30 cellular contexts compared by ENCODE assay signal in genomic region chrX:153854702-153855101, GRCh38. TPM values are rescaled to one million over a fixed set of nuclear protein-coding genes. Genes with fewer than 3 reads are reported as not detected.
DNase-seq lines count a peak whose midpoint lies in the region; ATAC-seq, FAIRE-seq and TF ChIP-seq lines count a peak whose summit lies in the region.
"Had no signal": no experiment of that assay in that cellular context is flagged by ENCODE, and none has a peak within 500 bp of the region (broad histone marks: within the 10 kb centered on the region; RNA-seq: fewer than 3 reads in every experiment).

No MANE protein-coding gene starts in this region.

- ATAC-seq in HepG2 = 0 out of 3 replicates have a peak, but pooled peaks have one; percentile 35
- ATAC-seq in right lobe of liver = no peak
- ATAC-seq in HG03095 (IDR thresholded peaks at IDR 0.05; ENCODE audit: unreplicated experiment) = no peak

- H4K5ac ChIP-seq in H1 (ENCODE audit: insufficient read length, low read depth, low read length) = no peak overlapping the region

- no peak overlapping the region for H3K23ac ChIP-seq in H1 (ENCODE audit: insufficient read length)

- H3K4me2 ChIP-seq in HepG2 (ENCODE audit: low read depth, low read length) (no peak overlapping the region), H1 (ENCODE audit: insufficient read depth in 1 of 2, low read depth in 2 of 2, low read length in 2 of 2) (peak overlapping the region in 1 of 2 experiments; percentile 21; a peak in 1 of 4 replicates), osteoblast (ENCODE audit: insufficient read depth, low read length) (no peak overlapping the region)
- H3K4me2 ChIP-seq: BLaER1 had no signal

- H3K4ac ChIP-seq in H1 (replicated peaks; ENCODE audit: insufficient read length, low read depth, low read length) = no peak overlapping the region

- no peak overlapping the region for H2AFZ ChIP-seq in HepG2 (ENCODE audit: low read length)
- H2AFZ ChIP-seq in H1 (ENCODE audit: low read length) = no peak overlapping the region
- no peak overlapping the region for H2AFZ ChIP-seq in osteoblast (ENCODE audit: low read length)

- TF ChIP-seq CTCF in HepG2 (CRISPR knock-in tag; IDR thresholded peaks at IDR 0.05) (peak; percentile 22; the same call in 1 of the 2 replicates), right lobe of liver (IDR thresholded peaks at IDR 0.05) (no peak), H1 (IDR thresholded peaks at IDR 0.05; ENCODE audit: control extremely low read depth in 1 of 3, insufficient read depth in 1 of 3, low read depth in 1 of 3, low read length in 3 of 3) (peak in 2 of 3 experiments; percentile 33 to 41; a peak in 3 of 4 replicates), osteoblast (IDR thresholded peaks at IDR 0.05; ENCODE audit: extremely low read depth, low read depth, low read length) (no peak), thyroid gland (IDR thresholded peaks at IDR 0.05) (no peak)

- H3K79me2 ChIP-seq in HepG2 (ENCODE audit: insufficient read depth, low read length) = no peaks in the 10 kb centered on the region
- no peaks in the 10 kb centered on the region for H3K79me2 ChIP-seq in H1 (ENCODE audit: control insufficient read depth in 1 of 2, insufficient read depth in 2 of 2, low read length in 2 of 2)
- H3K79me2 ChIP-seq in osteoblast (ENCODE audit: insufficient read depth, low read length) = no peaks in the 10 kb centered on the region

- no peaks in the 10 kb centered on the region for H3K4me1 ChIP-seq in HepG2 (ENCODE audit: insufficient read depth, low read length)
- H3K4me1 ChIP-seq in right lobe of liver = no peaks in the 10 kb centered on the region
- H3K4me1 ChIP-seq in H1 (replicated peaks in 1 of 4; ENCODE audit: control insufficient read depth in 3 of 4, insufficient read depth in 4 of 4, low read length in 3 of 4) = no peaks in the 10 kb centered on the region
- H3K4me1 ChIP-seq in osteoblast (ENCODE audit: insufficient read depth, low read length) = no peaks in the 10 kb centered on the region
- H3K4me1 ChIP-seq in thyroid gland = no peaks in the 10 kb centered on the region
- H3K4me1 ChIP-seq: SJSA1 had no signal

- no peaks in the 10 kb centered on the region for H3K9me3 ChIP-seq in HepG2 (ENCODE audit: low read length)
- no peaks in the 10 kb centered on the region for H3K9me3 ChIP-seq in right lobe of liver
- no peaks in the 10 kb centered on the region for H3K9me3 ChIP-seq in H1 (ENCODE audit: insufficient read depth in 2 of 2, low read depth in 1 of 2, low read length in 1 of 2)
- no peaks in the 10 kb centered on the region for H3K9me3 ChIP-seq in osteoblast (ENCODE audit: low read depth, low read length)
- no peaks in the 10 kb centered on the region for H3K9me3 ChIP-seq in thyroid gland
- H3K9me3 ChIP-seq: SJSA1 had no signal

- CTCF ChIA-PET in HepG2 (lab: Yijun Ruan, JAX; ENCODE audit: low intra/inter-chr PET ratio, low total read pairs) = no interaction called here
- CTCF ChIA-PET in H1 (lab: Charles Lee; ENCODE audit: partially characterized antibody) = interaction anchor here (1.1 to 1.8 kb wide), 5 partner anchors 30 to 90 kb away, joined by 3 to 8 read pairs (median 3); partner anchors contain the start of gene PLXNB3

- no peaks in the 10 kb centered on the region for H3K23me2 ChIP-seq in H1 (ENCODE audit: low read depth, low read length)

- H2BK15ac ChIP-seq in H1 (ENCODE audit: low read length) = no peak overlapping the region

- DNase-seq in HepG2 (ENCODE audit: low spot score) (peak; percentile 9), right lobe of liver (no peak), H1 (ENCODE audit: low read depth in 1 of 2, low spot score in 2 of 2) (no peak), osteoblast (ENCODE audit: insufficient read length, low spot score, missing footprints) (peak; percentile 46), thyroid gland (no peak), NOMO-1 (lab: John Stamatoyannopoulos, UW; ENCODE audit: unreplicated experiment in 2 of 2) (no peak)
- DNase-seq: 8988T; ACHN; CD4-positive, alpha-beta memory T cell; COR-L47; DMS53; GOT3; KBM-7; MV-4-11; NCI-H1105; NCI-H146; NCI-H1930; NCI-H2107; NCI-H524 treated with DMSO at 0.1 percent for 48 hours; NCI-H774; Right ventricle myocardium superior; RPMI8226 had no signal

- H3K27ac ChIP-seq in HepG2 (ENCODE audit: extremely low read length, insufficient read depth, low read length) = no peak overlapping the region
- H3K27ac ChIP-seq in right lobe of liver = no peak overlapping the region
- H3K27ac ChIP-seq in H1 (ENCODE audit: low read depth, low read length) = no peak overlapping the region
- H3K27ac ChIP-seq in osteoblast (ENCODE audit: low read depth, low read length) = no peak overlapping the region
- no peak overlapping the region for H3K27ac ChIP-seq in thyroid gland
- H3K27ac ChIP-seq: BLaER1, SJSA1 had no signal

- H4K8ac ChIP-seq in H1 (ENCODE audit: extremely low read depth, insufficient read depth, low read length) = no peak overlapping the region

- no peaks in the 10 kb centered on the region for H3K79me1 ChIP-seq in H1 (ENCODE audit: low read depth, low read length)

- 0 out of 2 replicates have a peak overlapping the region, but pooled peaks have one; percentile 9 for H2BK20ac ChIP-seq in H1 (ENCODE audit: low read length)

- no peak overlapping the region for H3K9ac ChIP-seq in HepG2 (ENCODE audit: insufficient read depth, low read depth, low read length)
- no peak overlapping the region for H3K9ac ChIP-seq in H1 (replicated peaks in 1 of 4; ENCODE audit: extremely low read depth in 1 of 4, low read depth in 3 of 4, low read length in 3 of 4)
- H3K9ac ChIP-seq: BLaER1 had no signal

- 0 out of 2 replicates have a peak overlapping the region, but pooled peaks have one; percentile 27 for H2BK12ac ChIP-seq in H1 (ENCODE audit: low read depth, low read length)

- peak overlapping the region; percentile 40 for H4K91ac ChIP-seq in H1 (replicated peaks; ENCODE audit: insufficient read length, low read length)

- BruUV-seq in HepG2 (replicated peaks; lab: Mats Ljungman, UMichigan) = no TSS peak

- no peak for TF ChIP-seq POLR2A in HepG2 (IDR thresholded peaks at IDR 0.05; ENCODE audit: insufficient read depth in 1 of 2, low read depth in 2 of 2, low read length in 2 of 2)
- no peak for TF ChIP-seq POLR2A in right lobe of liver (IDR thresholded peaks at IDR 0.05)
- TF ChIP-seq POLR2A in H1 (IDR thresholded peaks at IDR 0.05; ENCODE audit: control extremely low read depth in 1 of 2, low read depth in 2 of 2, low read length in 2 of 2) = no peak
- no peak for TF ChIP-seq POLR2A in thyroid gland (IDR thresholded peaks at IDR 0.05)

- no peaks in the 10 kb centered on the region for H4K20me1 ChIP-seq in HepG2 (ENCODE audit: insufficient read depth, low read length)
- H4K20me1 ChIP-seq in H1 (replicated peaks in 1 of 2; ENCODE audit: control insufficient read depth in 1 of 2, insufficient read depth in 2 of 2, low read length in 2 of 2) = no peaks in the 10 kb centered on the region
- H4K20me1 ChIP-seq in osteoblast (ENCODE audit: insufficient read depth, low read length) = no peaks in the 10 kb centered on the region

- H3K56ac ChIP-seq in H1 (replicated peaks; ENCODE audit: insufficient read length, low read depth, low read length) = no peak overlapping the region

- H2AK5ac ChIP-seq in H1 (ENCODE audit: low read depth, low read length) = no peak overlapping the region

- H3K36me3 ChIP-seq in HepG2 (replicated peaks in 1 of 2; ENCODE audit: control insufficient read depth in 1 of 2, insufficient read depth in 2 of 2, low read length in 2 of 2) = no peaks in the 10 kb centered on the region
- H3K36me3 ChIP-seq in right lobe of liver = no peaks in the 10 kb centered on the region
- no peaks in the 10 kb centered on the region for H3K36me3 ChIP-seq in H1 (ENCODE audit: control insufficient read depth in 2 of 4, insufficient read depth in 4 of 4, low read length in 3 of 4)
- no peaks in the 10 kb centered on the region for H3K36me3 ChIP-seq in osteoblast (ENCODE audit: insufficient read depth, low read length)
- no peaks in the 10 kb centered on the region for H3K36me3 ChIP-seq in thyroid gland
- H3K36me3 ChIP-seq: BLaER1, SJSA1 had no signal

- no peak for TF ChIP-seq EP300 in HepG2 (IDR thresholded peaks at IDR 0.05; ENCODE audit: low read depth in 2 of 2, low read length in 2 of 2)
- no peak for TF ChIP-seq EP300 in HepG2 (CRISPR knock-in tag; IDR thresholded peaks at IDR 0.05; ENCODE audit: borderline replicate concordance)
- TF ChIP-seq EP300 in H1 (IDR thresholded peaks at IDR 0.05; ENCODE audit: borderline replicate concordance in 1 of 2, low read depth in 2 of 2, low read length in 2 of 2) = no peak

- FAIRE-seq in HepG2 (lab: Jason Lieb, UNC) (peak; percentile 75), H1 (lab: Jason Lieb, UNC) (peak; percentile 58)
- FAIRE-seq: G401.6 had no signal

- H3K4me3 ChIP-seq in HepG2 (replicated peaks in 1 of 3; ENCODE audit: insufficient read depth in 1 of 3, low read depth in 2 of 3, low read length in 3 of 3) (no peak overlapping the region), right lobe of liver (no peak overlapping the region), H1 (ENCODE audit: extremely low read depth in 1 of 4, insufficient read depth in 2 of 4, low read depth in 3 of 4, low read length in 4 of 4) (no peak overlapping the region), osteoblast (ENCODE audit: insufficient read depth, low read length) (no peak overlapping the region), thyroid gland (replicated peaks in 1 of 3) (no peak overlapping the region)
- H3K4me3 ChIP-seq: BLaER1, SJSA1 had no signal

- H2BK5ac ChIP-seq in H1 (ENCODE audit: low read depth, low read length) = 0 out of 2 replicates have a peak overlapping the region, but pooled peaks have one; percentile 52

- in situ Hi-C loops in HepG2 (cut with HindIII; ENCODE audit: extremely low pct_ligation_motif_present, low pct_unique_long_range_greater_than_20kb) = no loop called here

- intact Hi-C loops in HepG2 (cut with micrococcal nuclease; ENCODE audit: unreplicated experiment) (no loop called here), right lobe of liver (cut with DNase I) (no loop called here), thyroid gland (cut with DNase I) (no loop called here)

- no peak overlapping the region for H3K14ac ChIP-seq in H1 (ENCODE audit: insufficient read length)

- H2BK120ac ChIP-seq in H1 (replicated peaks; ENCODE audit: low read depth, low read length) = no peak overlapping the region

- POLR2A ChIA-PET in HepG2 (lab: Yijun Ruan, JAX) (no interaction called here), H1 (lab: Charles Lee; ENCODE audit: partially characterized antibody) (no interaction called here)

- TF ChIP-seq RAD21 in HepG2 (CRISPR knock-in tag; IDR thresholded peaks at IDR 0.05) (no peak), H1 (IDR thresholded peaks at IDR 0.05 in 1 of 2, conservative IDR thresholded peaks at IDR 0.05 in 1 of 2; ENCODE audit: low read depth in 2 of 2, low read length in 2 of 2) (peak; percentile 17 to 40; a peak in 2 of 4 replicates)

- H3K18ac ChIP-seq in H1 (ENCODE audit: extremely low read depth, low read length) = no peak overlapping the region

- WGBS in HepG2 (ENCODE audit: low lambda C conversion rate) = no CpG with 5 or more reads among the region's 9 CpGs
- WGBS in right lobe of liver (ENCODE audit: insufficient coverage, low coverage, low lambda C conversion rate, missing lambda C conversion rate) = 60% methylated on average over 3 of the region's 9 CpGs
- 88% methylated on average over 9 of the region's 9 CpGs; no CpG with 5 or more reads in 1 of the 2 experiments for WGBS in H1 (ENCODE audit: extremely low coverage in 1 of 2, insufficient coverage in 1 of 2, insufficient read length in 1 of 2, insufficient replicate concordance in 2 of 2, low coverage in 1 of 2, low lambda C conversion rate in 2 of 2, missing lambda C conversion rate in 1 of 2), 2 experiments
- 84 to 89% methylated on average over 4 to 8 of the region's 9 CpGs for WGBS in thyroid gland, 2 donors

- H3K27me3 ChIP-seq in HepG2 (ENCODE audit: control insufficient read depth in 1 of 2, insufficient read depth in 2 of 2, low read length in 2 of 2) (peaks cover 0 to 1% of the 10 kb centered on the region in 2 experiments; a peak in 2 of 5 replicates), right lobe of liver (no peaks in the 10 kb centered on the region), H1 (replicated peaks in 1 of 4; ENCODE audit: control insufficient read depth in 3 of 4, extremely low read depth in 1 of 4, insufficient read depth in 3 of 4, low read length in 3 of 4) (no peaks in the 10 kb centered on the region; a peak in 1 of 7 replicates), osteoblast (ENCODE audit: insufficient read depth, low read length) (peaks cover 48% of the 10 kb centered on the region), thyroid gland (no peaks in the 10 kb centered on the region)
- H3K27me3 ChIP-seq: SJSA1 had no signal

RNA-seq across cellular contexts. Expression of gene PDZD4, which starts 24.4 kb away (rescaled TPM):
- total RNA-seq in HepG2 (2016; rRNA removed; fragmentation: Illumina TruSeq; extraction: Trizol) = not detected in 2 replicates
- total RNA-seq in HepG2 (2016; cell fraction: cytosol; rRNA removed; fragmentation: Illumina TruSeq; extraction: Trizol; ENCODE audit: low read depth) = not detected in 2 replicates
- not detected in 2 replicates for total RNA-seq in HepG2 (2016; cell fraction: insoluble cytoplasmic fraction; rRNA removed; fragmentation: Illumina TruSeq; extraction: Trizol)
- not detected in 2 replicates for total RNA-seq in HepG2 (2016; cell fraction: membrane; rRNA removed; fragmentation: Illumina TruSeq; extraction: Trizol)
- total RNA-seq in HepG2 (2016; cell fraction: nucleus; rRNA removed; fragmentation: Illumina TruSeq; extraction: Trizol) = not detected in 2 replicates
- polyA plus RNA-seq in HepG2 (2011; rRNA removed) = 0.03 TPM in 1 of 2 replicates, not detected in the other
- 0.08 TPM in 1 of 2 replicates, not detected in the other for polyA plus RNA-seq in HepG2 (2011; cell fraction: cytosol; rRNA removed)
- 0.21 and 0.28 TPM in 2 replicates for polyA plus RNA-seq in HepG2 (2011; cell fraction: nucleus; rRNA removed)
- 0.04 TPM in 1 of 2 replicates, not detected in the other for polyA plus RNA-seq in HepG2 (2012)
- polyA plus RNA-seq in HepG2 (2016; cell fraction: cytosol; fragmentation: Illumina TruSeq; extraction: Trizol; ENCODE audit: low read depth) = not detected in 2 replicates
- not detected in 2 replicates for polyA plus RNA-seq in HepG2 (2016; cell fraction: insoluble cytoplasmic fraction; fragmentation: Illumina TruSeq; extraction: Trizol; ENCODE audit: low read depth)
- polyA plus RNA-seq in HepG2 (2016; cell fraction: membrane; fragmentation: Illumina TruSeq; extraction: Trizol; ENCODE audit: low read depth) = not detected in 2 replicates
- not detected in 2 replicates for polyA plus RNA-seq in HepG2 (2016; cell fraction: nucleus; fragmentation: Illumina TruSeq; extraction: Trizol; ENCODE audit: insufficient read depth, low read depth)
- not detected in 2 replicates for polyA minus RNA-seq in HepG2 (2011; rRNA and poly(A)+ RNA removed; ENCODE audit: low replicate concordance)
- polyA minus RNA-seq in HepG2 (2011; cell fraction: cytosol; rRNA and poly(A)+ RNA removed) = not detected in 2 replicates
- not detected in 2 replicates for polyA minus RNA-seq in HepG2 (2011; cell fraction: nucleus; rRNA and poly(A)+ RNA removed)
- total RNA-seq in right lobe of liver = 1 to 10 TPM in 5 of 6 experiments, under 1 TPM in 1; 0.61 to 2.3 (median 1.5) TPM
- total RNA-seq in H1 (2021; fragmentation: NEBNext Ultra II Directional; extraction: Animal tissue kit (Norgen Biotek cat#: 25700)) = 169 and 174 TPM in 2 replicates
- polyA plus RNA-seq in H1 (2011; rRNA removed) = 45.8 and 77.2 TPM in 2 replicates
- 90.6 TPM for polyA plus RNA-seq in H1 (2011; cell fraction: cytosol; rRNA removed)
- polyA plus RNA-seq in H1 (2011; cell fraction: nucleus; rRNA removed) = 221 TPM
- 98.3 to 127 TPM (median 121 TPM) in 4 replicates for polyA plus RNA-seq in H1 (2012, experiment 1 of 2)
- 85.6 TPM for polyA plus RNA-seq in H1 (2012, experiment 2 of 2)
- 175 TPM for polyA plus RNA-seq in H1 (2013, experiment 1 of 2)
- polyA plus RNA-seq in H1 (2013, experiment 2 of 2) = 166 TPM
- 38.4 and 47.0 TPM in 2 replicates for polyA minus RNA-seq in H1 (2011; rRNA and poly(A)+ RNA removed)
- 51.6 TPM for polyA minus RNA-seq in H1 (2011; cell fraction: cytosol; rRNA and poly(A)+ RNA removed)
- polyA minus RNA-seq in H1 (2011; cell fraction: nucleus; rRNA and poly(A)+ RNA removed) = 37.1 TPM
- under 0.01 TPM in 2 replicates for total RNA-seq in osteoblast
- total RNA-seq in thyroid gland = 1 to 10 TPM; 3.2 to 7.0 (median 4.5) TPM
- total RNA-seq: MCF 10A had no signal

RNA-seq across cellular contexts. Expression of gene L1CAM, which starts 31.3 kb away (rescaled TPM):
- total RNA-seq in HepG2 (2016; rRNA removed; fragmentation: Illumina TruSeq; extraction: Trizol) (1.1 and 1.4 TPM in 2 replicates), right lobe of liver (under 1 TPM in 4 of 6 experiments, not detected in 2; 0.33 to 0.64 (median 0.47) TPM), osteoblast (under 0.01 TPM in 2 replicates), thyroid gland (1 to 10 TPM in 1 of 4 donors, under 1 TPM in 3; 0.45 to 2.2 (median 0.75) TPM)
- 0.18 and 0.30 TPM in 2 replicates for total RNA-seq in HepG2 (2016; cell fraction: cytosol; rRNA removed; fragmentation: Illumina TruSeq; extraction: Trizol; ENCODE audit: low read depth)
- 0.74 and 1.1 TPM in 2 replicates for total RNA-seq in HepG2 (2016; cell fraction: insoluble cytoplasmic fraction; rRNA removed; fragmentation: Illumina TruSeq; extraction: Trizol)
- 0.59 and 0.74 TPM in 2 replicates for total RNA-seq in HepG2 (2016; cell fraction: membrane; rRNA removed; fragmentation: Illumina TruSeq; extraction: Trizol)
- 2.9 and 3.0 TPM in 2 replicates for total RNA-seq in HepG2 (2016; cell fraction: nucleus; rRNA removed; fragmentation: Illumina TruSeq; extraction: Trizol)
- polyA plus RNA-seq in HepG2 (2011; rRNA removed) (2.0 and 5.0 TPM in 2 replicates), H1 (2011; rRNA removed) (11.0 and 16.4 TPM in 2 replicates)
- 2.5 TPM in 2 replicates for polyA plus RNA-seq in HepG2 (2011; cell fraction: cytosol; rRNA removed)
- 15.9 and 17.0 TPM in 2 replicates for polyA plus RNA-seq in HepG2 (2011; cell fraction: nucleus; rRNA removed)
- polyA plus RNA-seq in HepG2 (2012) = 1.8 and 5.5 TPM in 2 replicates
- polyA plus RNA-seq in HepG2 (2016; cell fraction: cytosol; fragmentation: Illumina TruSeq; extraction: Trizol; ENCODE audit: low read depth) = 0.24 TPM in 2 replicates
- polyA plus RNA-seq in HepG2 (2016; cell fraction: insoluble cytoplasmic fraction; fragmentation: Illumina TruSeq; extraction: Trizol; ENCODE audit: low read depth) = 0.83 and 1.4 TPM in 2 replicates
- 0.46 and 0.98 TPM in 2 replicates for polyA plus RNA-seq in HepG2 (2016; cell fraction: membrane; fragmentation: Illumina TruSeq; extraction: Trizol; ENCODE audit: low read depth)
- polyA plus RNA-seq in HepG2 (2016; cell fraction: nucleus; fragmentation: Illumina TruSeq; extraction: Trizol; ENCODE audit: insufficient read depth, low read depth) = 6.9 and 8.1 TPM in 2 replicates
- 14.7 and 119 TPM in 2 replicates for polyA minus RNA-seq in HepG2 (2011; rRNA and poly(A)+ RNA removed; ENCODE audit: low replicate concordance)
- polyA minus RNA-seq in HepG2 (2011; cell fraction: cytosol; rRNA and poly(A)+ RNA removed) = 4.0 and 7.3 TPM in 2 replicates
- polyA minus RNA-seq in HepG2 (2011; cell fraction: nucleus; rRNA and poly(A)+ RNA removed) = 4.6 and 6.8 TPM in 2 replicates
- 38.7 and 43.0 TPM in 2 replicates for total RNA-seq in H1 (2021; fragmentation: NEBNext Ultra II Directional; extraction: Animal tissue kit (Norgen Biotek cat#: 25700))
- 9.1 TPM for polyA plus RNA-seq in H1 (2011; cell fraction: cytosol; rRNA removed)
- 32.6 TPM for polyA plus RNA-seq in H1 (2011; cell fraction: nucleus; rRNA removed)
- polyA plus RNA-seq in H1 (2012, experiment 1 of 2) = 22.4 to 29.0 TPM (median 26.2 TPM) in 4 replicates
- polyA plus RNA-seq in H1 (2012, experiment 2 of 2) = 15.9 TPM
- 54.0 TPM for polyA plus RNA-seq in H1 (2013, experiment 1 of 2)
- polyA plus RNA-seq in H1 (2013, experiment 2 of 2) = 46.2 TPM
- 13.0 and 18.6 TPM in 2 replicates for polyA minus RNA-seq in H1 (2011; rRNA and poly(A)+ RNA removed)
- 21.0 TPM for polyA minus RNA-seq in H1 (2011; cell fraction: cytosol; rRNA and poly(A)+ RNA removed)
- 12.7 TPM for polyA minus RNA-seq in H1 (2011; cell fraction: nucleus; rRNA and poly(A)+ RNA removed)

RNA-seq across cellular contexts. Expression of gene AVPR2, which starts 49.8 kb away (rescaled TPM):
- total RNA-seq in HepG2 (2016; rRNA removed; fragmentation: Illumina TruSeq; extraction: Trizol) = not detected in 2 replicates
- not detected in 2 replicates for total RNA-seq in HepG2 (2016; cell fraction: cytosol; rRNA removed; fragmentation: Illumina TruSeq; extraction: Trizol; ENCODE audit: low read depth)
- total RNA-seq in HepG2 (2016; cell fraction: insoluble cytoplasmic fraction; rRNA removed; fragmentation: Illumina TruSeq; extraction: Trizol) = not detected in 2 replicates
- total RNA-seq in HepG2 (2016; cell fraction: membrane; rRNA removed; fragmentation: Illumina TruSeq; extraction: Trizol) = not detected in 2 replicates
- total RNA-seq in HepG2 (2016; cell fraction: nucleus; rRNA removed; fragmentation: Illumina TruSeq; extraction: Trizol) = not detected in 2 replicates
- polyA plus RNA-seq in HepG2 (2011; rRNA removed) = not detected in 2 replicates
- polyA plus RNA-seq in HepG2 (2011; cell fraction: cytosol; rRNA removed) = not detected in 2 replicates
- not detected in 2 replicates for polyA plus RNA-seq in HepG2 (2011; cell fraction: nucleus; rRNA removed)
- polyA plus RNA-seq in HepG2 (2012) = not detected in 2 replicates
- not detected in 2 replicates for polyA plus RNA-seq in HepG2 (2016; cell fraction: cytosol; fragmentation: Illumina TruSeq; extraction: Trizol; ENCODE audit: low read depth)
- not detected in 2 replicates for polyA plus RNA-seq in HepG2 (2016; cell fraction: insoluble cytoplasmic fraction; fragmentation: Illumina TruSeq; extraction: Trizol; ENCODE audit: low read depth)
- not detected in 2 replicates for polyA plus RNA-seq in HepG2 (2016; cell fraction: membrane; fragmentation: Illumina TruSeq; extraction: Trizol; ENCODE audit: low read depth)
- polyA plus RNA-seq in HepG2 (2016; cell fraction: nucleus; fragmentation: Illumina TruSeq; extraction: Trizol; ENCODE audit: insufficient read depth, low read depth) = not detected in 2 replicates
- polyA minus RNA-seq in HepG2 (2011; rRNA and poly(A)+ RNA removed; ENCODE audit: low replicate concordance) = 0.18 and 0.87 TPM in 2 replicates
- polyA minus RNA-seq in HepG2 (2011; cell fraction: cytosol; rRNA and poly(A)+ RNA removed) = not detected in 2 replicates
- polyA minus RNA-seq in HepG2 (2011; cell fraction: nucleus; rRNA and poly(A)+ RNA removed) = not detected in 2 replicates
- total RNA-seq in right lobe of liver = under 1 TPM in 1 of 6 experiments, not detected in 5; 0.31 TPM
- total RNA-seq in H1 (2021; fragmentation: NEBNext Ultra II Directional; extraction: Animal tissue kit (Norgen Biotek cat#: 25700)) = not detected in 2 replicates
- polyA plus RNA-seq in H1 (2011; rRNA removed) = 0.08 and 0.09 TPM in 2 replicates
- 0.06 TPM for polyA plus RNA-seq in H1 (2011; cell fraction: cytosol; rRNA removed)
- polyA plus RNA-seq in H1 (2011; cell fraction: nucleus; rRNA removed) = 0.14 TPM
- 0.25 to 0.54 TPM (median 0.35 TPM) in 3 of 4 replicates, not detected in the other for polyA plus RNA-seq in H1 (2012, experiment 1 of 2)
- polyA plus RNA-seq in H1 (2012, experiment 2 of 2) = 0.14 TPM
- 0.10 TPM for polyA plus RNA-seq in H1 (2013, experiment 1 of 2)
- polyA plus RNA-seq in H1 (2013, experiment 2 of 2) = 0.13 TPM
- polyA minus RNA-seq in H1 (2011; rRNA and poly(A)+ RNA removed) = 0.15 TPM in 1 of 2 replicates, not detected in the other
- polyA minus RNA-seq in H1 (2011; cell fraction: cytosol; rRNA and poly(A)+ RNA removed) = not detected
- not detected for polyA minus RNA-seq in H1 (2011; cell fraction: nucleus; rRNA and poly(A)+ RNA removed)
- total RNA-seq in osteoblast = not detected in 2 replicates
- 1 to 10 TPM in 3 of 4 donors, not detected in 1; 1.1 to 2.8 (median 2.6) TPM for total RNA-seq in thyroid gland
- total RNA-seq: CD4-positive, alpha-beta memory T cell; Daoy; HT1080; LHCN-M2; MCF 10A; SJSA1 had no signal

Comparison
In these comparisons a context has a peak if more than half of its experiments do, and no peak if none do; other contexts are left out.
1. DNase-seq: peak in HepG2 (single experiment) and osteoblast (single experiment); none in right lobe of liver (0 of 3), H1 (0 of 2), thyroid gland (0 of 2) and NOMO-1 (0 of 2).
2. CTCF ChIP-seq: peak in HepG2 (single experiment) and H1 (2 of 3); none in right lobe of liver (0 of 4), osteoblast (single experiment) and thyroid gland (0 of 6).
3. RNA of gene PDZD4, which starts 24.4 kb away (total RNA-seq): 169 to 174 TPM in H1; 3.2 to 7.0 TPM in thyroid gland, 0.61 to 2.3 TPM in right lobe of liver, not detected in HepG2 and under 0.01 TPM in osteoblast; every median in the first group is over 10 times any median in the second.
4. Of the 41 proteins assayed by ChIP-seq in both HepG2 and H1: peak only in HepG2: none; only in H1: RAD21; in both: CTCF; in neither: 39.